10 cellular contexts compared by ENCODE assay signal in genomic region chr4:100738388-100739165, GRCh38.
DNase-seq lines count a peak whose midpoint lies in the region; ATAC-seq, FAIRE-seq and TF ChIP-seq lines count a peak whose summit lies in the region.
"Had no signal": no experiment of that assay in that cellular context is flagged by ENCODE, and none has a peak within 500 bp of the region (broad histone marks: within the 10 kb centered on the region; RNA-seq: fewer than 3 reads in every experiment).

No MANE protein-coding gene starts in this region.

- no peak overlapping the region for H3K23ac ChIP-seq in H9 (ENCODE audit: insufficient read length, low read depth, low read length)

- no peak overlapping the region for H2AK5ac ChIP-seq in H9 (ENCODE audit: insufficient read length, low read length)

- no peaks in the 10 kb centered on the region for H3K9me2 ChIP-seq in PC-9 (ENCODE audit: insufficient read depth)

- CTCF ChIA-PET in PC-9 (lab: Charles Lee) = interaction anchor here (0.6 to 1.0 kb wide), 5 partner anchors 264 to 992 kb away, joined by 3 to 8 read pairs (median 5); no protein-coding TSS in a partner anchor

- TF ChIP-seq CTCF in PC-9 (conservative IDR thresholded peaks at IDR 0.05) (no peak), fibroblast of the aortic adventitia (IDR thresholded peaks at IDR 0.05; ENCODE audit: insufficient read depth, low read length) (no peak), H9 (conservative IDR thresholded peaks at IDR 0.05) (no peak)

- no peaks in the 10 kb centered on the region for H3K27me3 Mint-ChIP-seq in H9 (ENCODE audit: low read depth)

- no peak overlapping the region for H3K56ac ChIP-seq in H9 (ENCODE audit: insufficient read length, low read depth, low read length)

- no peaks in the 10 kb centered on the region for H3K27me3 ChIP-seq in PC-9 (ENCODE audit: insufficient read depth, low read depth)
- no peaks in the 10 kb centered on the region for H3K27me3 ChIP-seq in small intestine (ENCODE audit: control insufficient read depth in 2 of 2, insufficient read depth in 2 of 2, low read length in 2 of 2)
- H3K27me3 ChIP-seq in H9 (ENCODE audit: insufficient read depth, low read length) = no peaks in the 10 kb centered on the region

- H3K4me3 ChIP-seq in PC-9 = no peak overlapping the region
- H3K4me3 ChIP-seq in fibroblast of the aortic adventitia (ENCODE audit: low read depth, low read length) = no peak overlapping the region
- no peak overlapping the region for H3K4me3 ChIP-seq in small intestine (ENCODE audit: low read depth in 1 of 2, low read length in 2 of 2)
- H3K4me3 ChIP-seq: SK-N-MC had no signal

- intact Hi-C loops in PC-9 (cut with micrococcal nuclease; ENCODE audit: unreplicated experiment) = loop anchor here (10.0 kb wide), 1 partner anchor 154 kb away; no protein-coding TSS in a partner anchor

- no peak overlapping the region for H2BK12ac ChIP-seq in H9 (ENCODE audit: insufficient read length, low read depth, low read length)

- H3K23me2 ChIP-seq in H9 (ENCODE audit: insufficient read length, low read depth, low read length, poor library complexity, severe bottlenecking) = no peaks in the 10 kb centered on the region

- H3K4me1 ChIP-seq in PC-9 (replicated peaks; ENCODE audit: insufficient read depth) = peaks cover 14% of the 10 kb centered on the region
- no peaks in the 10 kb centered on the region for H3K4me1 ChIP-seq in small intestine (ENCODE audit: control insufficient read depth in 2 of 2, insufficient read depth in 1 of 2, low read depth in 1 of 2, low read length in 1 of 2)
- H3K4me1 ChIP-seq in H9 (ENCODE audit: insufficient read depth, low read length) = no peaks in the 10 kb centered on the region

- H3K4ac ChIP-seq in H9 (ENCODE audit: low read depth, low read length) = no peak overlapping the region

- H3K4me2 ChIP-seq in PC-9 (0 out of 2 replicates have a peak overlapping the region, but pooled peaks have one; percentile 42), H9 (ENCODE audit: insufficient read depth, insufficient read length, low read length) (no peak overlapping the region)

- H4K5ac ChIP-seq in H9 (ENCODE audit: insufficient read length, low read depth, low read length) = no peak overlapping the region

- H2BK120ac ChIP-seq in H9 (ENCODE audit: low read depth, low read length, poor library complexity, severe bottlenecking) = no peak overlapping the region

- H4K8ac ChIP-seq in H9 (replicated peaks; ENCODE audit: insufficient read length, low read depth, low read length) = no peak overlapping the region

- no peak overlapping the region for H4K91ac ChIP-seq in H9 (ENCODE audit: insufficient read length, low read depth, low read length)

- H3K4me1 Mint-ChIP-seq in H9 = no peaks in the 10 kb centered on the region

- peak overlapping the region; percentile 85 for H3K27ac ChIP-seq in PC-9
- H3K27ac ChIP-seq in small intestine (ENCODE audit: low read depth in 1 of 2, low read length in 1 of 2) = peak overlapping the region; percentile 41 to 80
- no peak overlapping the region for H3K27ac ChIP-seq in H9 (ENCODE audit: insufficient read length, low read depth, low read length)
- H3K27ac ChIP-seq: SK-N-MC had no signal

- peak; percentile 55 to 81 for DNase-seq in PC-9
- peak; percentile 98 for DNase-seq in fibroblast of the aortic adventitia (ENCODE audit: low read depth)
- DNase-seq in small intestine = peak; percentile 94
- no peak for DNase-seq in NCI-H510A (lab: John Stamatoyannopoulos, UW)
- no peak for DNase-seq in H9
- DNase-seq in AML-193 (lab: John Stamatoyannopoulos, UW) = no peak
- DNase-seq in NCI-H2171 (lab: John Stamatoyannopoulos, UW) = no peak

- peaks cover 2 to 13% (median 4%) of the 10 kb centered on the region in 3 experiments; a peak in 4 of 7 replicates for H3K36me3 Mint-ChIP-seq in H9 (ENCODE audit: insufficient read depth in 1 of 3, low read depth in 3 of 3)

- H3K9me3 Mint-ChIP-seq in H9 = peaks cover 8 to 15% of the 10 kb centered on the region in 2 experiments

- no peaks in the 10 kb centered on the region for H3K9me3 ChIP-seq in PC-9 (ENCODE audit: insufficient read depth, low read depth)
- no peaks in the 10 kb centered on the region for H3K9me3 ChIP-seq in small intestine (ENCODE audit: control insufficient read depth, low read depth)
- no peaks in the 10 kb centered on the region for H3K9me3 ChIP-seq in H9 (ENCODE audit: control insufficient read depth, low read depth, low read length)

- no peaks in the 10 kb centered on the region for H3F3A ChIP-seq in PC-9 (ENCODE audit: insufficient read depth, low read depth)

- H3K14ac ChIP-seq in H9 (ENCODE audit: insufficient read depth, low read length) = no peak overlapping the region

- H2AFZ ChIP-seq in PC-9 (peak overlapping the region; percentile 64; the same call in 1 of the 2 replicates), H9 (ENCODE audit: low read length) (no peak overlapping the region)

- H2BK15ac ChIP-seq in H9 (ENCODE audit: low read depth, low read length) = no peak overlapping the region

- no peaks in the 10 kb centered on the region for H3K79me1 ChIP-seq in H9 (ENCODE audit: insufficient read depth, low read depth, low read length, poor library complexity, severe bottlenecking)

- no peak overlapping the region for H3K27ac Mint-ChIP-seq in H9

- POLR2A ChIA-PET in PC-9 (lab: Charles Lee; ENCODE audit: unreplicated experiment) = interaction anchor here (0.6 to 0.9 kb wide), 3 partner anchors 123 to 788 kb away, joined by 3 to 7 read pairs (median 4); partner anchors contain the start of gene H2AZ1

- H3K18ac ChIP-seq in H9 (ENCODE audit: insufficient read length, low read depth, low read length) = no peak overlapping the region

- peak; percentile 83 for ATAC-seq in GM18868 (IDR thresholded peaks at IDR 0.05; ENCODE audit: unreplicated experiment)

- H4K20me1 ChIP-seq in PC-9 (ENCODE audit: insufficient read depth) (no peaks in the 10 kb centered on the region), H9 (ENCODE audit: control insufficient read depth, insufficient read depth, insufficient read length) (no peaks in the 10 kb centered on the region)

- BruUV-seq in PC-9 (replicated peaks; lab: Mats Ljungman, UMichigan) = TSS peak; percentile 91

- H2BK20ac ChIP-seq in H9 (ENCODE audit: low read depth, low read length, poor library complexity, severe bottlenecking) = no peak overlapping the region

- H3T11ph ChIP-seq in H9 (ENCODE audit: low read length) = no peak overlapping the region

- 60 to 70% (median 61%) methylated on average over 5 of the region's 5 CpGs for WGBS in small intestine, 3 donors
- no CpG with 5 or more reads among the region's 5 CpGs for WGBS in H9 (ENCODE audit: extremely low coverage, insufficient read length, low lambda C conversion rate)

- H3K9ac ChIP-seq in H9 (ENCODE audit: extremely low read depth, insufficient read length, low read length) = no peak overlapping the region

- H3K36me3 ChIP-seq in PC-9 (ENCODE audit: low read depth) (no peaks in the 10 kb centered on the region), small intestine (ENCODE audit: control insufficient read depth in 2 of 2, insufficient read depth in 2 of 2, low read length in 2 of 2) (no peaks in the 10 kb centered on the region)

- H2BK5ac ChIP-seq in H9 (ENCODE audit: insufficient read length, low read length) = no peak overlapping the region

- no peak overlapping the region for H3K4me3 Mint-ChIP-seq in H9

- peak; percentile 33 for FAIRE-seq in small intestine (lab: Jason Lieb, UNC)
- FAIRE-seq: colon had no signal

- H3K79me2 ChIP-seq in PC-9 (ENCODE audit: low read depth) (no peaks in the 10 kb centered on the region), H9 (ENCODE audit: insufficient read depth, low read length) (no peaks in the 10 kb centered on the region)

Comparison
In these comparisons a context has a peak if more than half of its experiments do, and no peak if none do; other contexts are left out.
1. DNase-seq: peak in PC-9 (2 of 2), fibroblast of the aortic adventitia (single experiment) and small intestine (single experiment); none in NCI-H510A (single experiment), H9 (single experiment), AML-193 (0 of 2) and NCI-H2171 (single experiment).